Comparison of ENCODE assay signal across 8 cellular contexts in genomic region chr17:43125133-43125966, GRCh38. TPM values are rescaled to one million over a fixed set of nuclear protein-coding genes. Genes with fewer than 3 reads are reported as not detected.
A peak's percentile ranks its signal among the peaks of the same experiment; 100 is the strongest.
DNase-seq lines count a peak whose midpoint lies in the region; ATAC-seq and TF ChIP-seq lines count a peak whose summit lies in the region.

TSS of gene BRCA1 (minus strand) at chr17:43125364. CDS start at chr17:43124096, 1,268 bp downstream.

- no peak for TF ChIP-seq EP300 in SK-N-SH (IDR thresholded peaks at IDR 0.05; ENCODE audit: borderline replicate concordance in 1 of 2, low read depth in 1 of 2, low read length in 1 of 2)

- peaks cover 64% of the 10 kb centered on the region for H3K79me2 ChIP-seq in SK-N-SH (ENCODE audit: insufficient read depth)

- no peaks in the 10 kb centered on the region for H3K9me2 ChIP-seq in SK-N-SH

- ATAC-seq in HG02571 (IDR thresholded peaks at IDR 0.05; ENCODE audit: unreplicated experiment), result peak; percentile 96

- H3K4me2 ChIP-seq in SK-N-SH, result peak within 1 kb of the TSS; percentile 91

- POLR2A ChIA-PET in SK-N-SH (lab: Yijun Ruan, JAX), result interaction anchor here (0.6 to 1.7 kb wide), 5 partner anchors 23 to 1157 kb away, joined by 3 to 6 read pairs (median 5); partner anchors contain the start of gene RPL27

- intact Hi-C loops in testis (cut with DNase I; ENCODE audit: low total_unique reads), result no loop called here

- no peaks in the 10 kb centered on the region for H3K9me3 ChIP-seq in SK-N-SH
- H3K9me3 ChIP-seq in testis, result no peaks in the 10 kb centered on the region

- peak within 1 kb of the TSS; percentile 95 for H2AFZ ChIP-seq in SK-N-SH (ENCODE audit: low read depth)

- TF ChIP-seq CTCF in SK-N-SH (IDR thresholded peaks at IDR 0.05) (no peak), testis (IDR thresholded peaks at IDR 0.05) (no peak)

- no peaks in the 10 kb centered on the region for H3K27me3 ChIP-seq in SK-N-SH (ENCODE audit: insufficient read depth)
- H3K27me3 ChIP-seq in testis, result no peaks in the 10 kb centered on the region

- peak within 1 kb of the TSS; percentile 86 for H3K9ac ChIP-seq in SK-N-SH

- WGBS in SK-N-SH (ENCODE audit: low lambda C conversion rate), result under 1% methylated on average over 37 of the region's 38 CpGs
- 2% methylated on average over 38 of the region's 38 CpGs for WGBS in testis, 2 donors

- H3K36me3 ChIP-seq in SK-N-SH (replicated peaks in 1 of 2; ENCODE audit: control insufficient read depth in 1 of 2, insufficient read depth in 2 of 2, low read length in 1 of 2) (peaks cover 3 to 15% of the 10 kb centered on the region in 2 experiments), testis (ENCODE audit: low read depth, missing control alignments) (no peaks in the 10 kb centered on the region)

- H3K27ac ChIP-seq in SK-N-SH (ENCODE audit: low read depth in 2 of 2, low read length in 1 of 2) (peak within 1 kb of the TSS; percentile 74 to 83), testis (peak within 1 kb of the TSS; percentile 39 to 55)

- peaks cover 24% of the 10 kb centered on the region for H3F3A ChIP-seq in SK-N-SH (replicated peaks; ENCODE audit: insufficient read depth)

- TF ChIP-seq RAD21 in SK-N-SH (IDR thresholded peaks at IDR 0.05; ENCODE audit: low read length), result no peak

- DNase-seq in GM04504 (ENCODE audit: low read depth) (peak; percentile 98), NCI-H1048 (lab: John Stamatoyannopoulos, UW) (peak; percentile 95), SK-N-SH (peak; percentile 95), glomerular endothelial cell (ENCODE audit: extremely low read depth, low read depth, low spot score) (peak; percentile 96), occipital lobe (lab: John Stamatoyannopoulos, UW) (peak; percentile 88), testis (peak; percentile 97)
- peak; percentile 91 for DNase-seq in activated naive CD4-positive, alpha-beta T cell treated with anti-CD3 and anti-CD28 coated beads, Interleukin-2, amount 50 U/mL, for 16 hours

- CTCF ChIA-PET in SK-N-SH (lab: Yijun Ruan, JAX), result interaction anchor here (0.7 to 1.5 kb wide), 3 partner anchors 13 to 44 kb away, joined by 4 read pairs; no protein-coding TSS in a partner anchor

- H4K20me1 ChIP-seq in SK-N-SH (ENCODE audit: insufficient read depth), result no peaks in the 10 kb centered on the region

- no peak for TF ChIP-seq POLR2A in testis (IDR thresholded peaks at IDR 0.05)

- H3K4me3 ChIP-seq in SK-N-SH (ENCODE audit: low read depth in 2 of 2, low read length in 1 of 2) (peak within 1 kb of the TSS; percentile 78 to 95), testis (peak within 1 kb of the TSS; percentile 61 to 82)

- H3K4me1 ChIP-seq in SK-N-SH (ENCODE audit: control insufficient read depth in 1 of 2, insufficient read depth in 2 of 2, low read depth in 1 of 2, low read length in 1 of 2) (peaks cover 0 to 7% of the 10 kb centered on the region in 2 experiments; a peak in 2 of 4 replicates), testis (peaks cover 10% of the 10 kb centered on the region)

TF ChIP-seq in SK-N-SH, 30 proteins besides CTCF, POLR2A, EP300 and RAD21:
- TF ChIP-seq EZH2phosphoT487 (IDR thresholded peaks at IDR 0.05; ENCODE audit: borderline replicate concordance, low read depth), result no peak
- peak; percentile 79 for TF ChIP-seq GABPA (IDR thresholded peaks at IDR 0.05; ENCODE audit: low read depth)
- peak; percentile 97 for TF ChIP-seq SIN3A (IDR thresholded peaks at IDR 0.05; ENCODE audit: borderline replicate concordance, low read depth, low read length)
- no peak for TF ChIP-seq TCF12 (IDR thresholded peaks at IDR 0.05)
- no peak for TF ChIP-seq REST (IDR thresholded peaks at IDR 0.05; ENCODE audit: low read depth, low read length)
- TF ChIP-seq, protein P1, sequence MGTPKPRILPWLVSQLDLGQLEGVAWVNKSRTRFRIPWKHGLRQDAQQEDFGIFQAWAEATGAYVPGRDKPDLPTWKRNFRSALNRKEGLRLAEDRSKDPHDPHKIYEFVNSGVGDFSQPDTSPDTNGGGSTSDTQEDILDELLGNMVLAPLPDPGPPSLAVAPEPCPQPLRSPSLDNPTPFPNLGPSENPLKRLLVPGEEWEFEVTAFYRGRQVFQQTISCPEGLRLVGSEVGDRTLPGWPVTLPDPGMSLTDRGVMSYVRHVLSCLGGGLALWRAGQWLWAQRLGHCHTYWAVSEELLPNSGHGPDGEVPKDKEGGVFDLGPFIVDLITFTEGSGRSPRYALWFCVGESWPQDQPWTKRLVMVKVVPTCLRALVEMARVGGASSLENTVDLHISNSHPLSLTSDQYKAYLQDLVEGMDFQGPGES (IDR thresholded peaks at IDR 0.05; ENCODE audit: low read depth, low read length), result peak; percentile 58; the same call in 1 of the 2 replicates
- TF ChIP-seq CHD2 (IDR thresholded peaks at IDR 0.05; ENCODE audit: low read length, partially characterized antibody), result peak; percentile 47
- 0 out of 2 replicates have a peak, but pooled peaks have one; percentile 9 for TF ChIP-seq GATA2 (CRISPR knock-in tag; IDR thresholded peaks at IDR 0.05)
- TF ChIP-seq MXI1 (IDR thresholded peaks at IDR 0.05; ENCODE audit: low read depth, low read length), result peak; percentile 100
- no peak for TF ChIP-seq MEF2A (IDR thresholded peaks at IDR 0.05; ENCODE audit: borderline replicate concordance, low read depth)
- no peak for TF ChIP-seq RXRA (IDR thresholded peaks at IDR 0.05; ENCODE audit: borderline replicate concordance, low read depth)
- peak; percentile 52 for TF ChIP-seq TAF1 (IDR thresholded peaks at IDR 0.05; ENCODE audit: borderline replicate concordance, low read depth, low read length)
- peak; percentile 95 for TF ChIP-seq MAX (IDR thresholded peaks at IDR 0.05; ENCODE audit: low read depth)
- TF ChIP-seq NRF1 (IDR thresholded peaks at IDR 0.05; ENCODE audit: low read depth, low read length), result peak; percentile 70
- TF ChIP-seq RFX5 (IDR thresholded peaks at IDR 0.05; ENCODE audit: low read length), result peak; percentile 79
- TF ChIP-seq POLR2AphosphoS5 (IDR thresholded peaks at IDR 0.05; ENCODE audit: low read depth, low read length), result peak; percentile 92
- TF ChIP-seq YY1 (IDR thresholded peaks at IDR 0.05; ENCODE audit: low read depth), result peak; percentile 6; the same call in 1 of the 2 replicates
- peak; percentile 98 for TF ChIP-seq ELF1 (IDR thresholded peaks at IDR 0.05)
- no peak for TF ChIP-seq FOXJ3 (CRISPR knock-in tag; IDR thresholded peaks at IDR 0.05)

RNA-seq across cellular contexts. Expression of gene BRCA1, which starts in this region (rescaled TPM):
- polyA plus RNA-seq in SK-N-SH (2012; rRNA removed), result 11.2 and 12.5 TPM in 2 replicates
- 8.4 and 10.4 TPM in 2 replicates for polyA plus RNA-seq in SK-N-SH (2012; cell fraction: cytosol; rRNA removed)
- 13.3 and 15.5 TPM in 2 replicates for polyA plus RNA-seq in SK-N-SH (2012; cell fraction: nucleus; rRNA removed)
- total RNA-seq in glomerular endothelial cell, result 9.7 and 14.0 TPM in 2 replicates
- total RNA-seq in occipital lobe, result 6.4 TPM
- total RNA-seq in testis, result 10 to 100 TPM; 28.6 to 47.7 TPM
- 20.9 TPM for polyA plus RNA-seq in testis (ENCODE audit: insufficient read depth, low read depth, low replicate concordance)

Comparison
In these comparisons a context has a peak if more than half of its experiments do, and no peak if none do; other contexts are left out.
1. Peak in every context shown above with its lines: DNase-seq, ATAC-seq, H3K4me3 ChIP-seq and H3K27ac ChIP-seq.